ENCODE assay signal across 13 cellular contexts in the genomic region with DNA sequence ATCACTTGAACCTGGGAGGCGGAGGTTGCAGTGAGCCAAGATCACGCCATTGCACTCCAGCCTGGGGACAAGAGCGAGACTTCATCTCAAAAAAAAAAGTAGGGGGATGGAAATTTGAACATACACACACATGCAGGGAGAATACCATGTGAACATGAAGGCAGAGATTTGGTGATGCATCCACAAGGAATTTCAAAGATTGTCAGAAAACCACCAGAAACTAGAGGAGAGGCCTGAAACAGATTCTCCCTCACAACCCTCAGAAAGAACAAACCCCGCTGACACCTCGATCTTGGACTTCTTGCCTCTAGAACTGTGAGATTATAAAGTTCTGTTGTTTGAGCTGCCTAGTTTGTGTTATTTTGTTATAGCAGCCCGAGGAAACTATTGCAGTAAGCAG.
DNase-seq lines count a peak whose midpoint lies in the region; ATAC-seq lines count a peak whose summit lies in the region.
"Had no signal": no experiment of that assay in that cellular context is flagged by ENCODE, and none has a peak within 500 bp of the region (broad histone marks: within the 10 kb centered on the region; RNA-seq: fewer than 3 reads in every experiment).

No MANE protein-coding gene starts in this region.

- H3K4me1 ChIP-seq in mesenchymal stem cell (ENCODE audit: control insufficient read depth, insufficient read depth, low read depth, low read length), result no peaks in the 10 kb centered on the region

- H2AFZ ChIP-seq in mesenchymal stem cell (ENCODE audit: low read depth, low read length), result no peak overlapping the region

- H4K91ac ChIP-seq in mesenchymal stem cell (ENCODE audit: low read length), result no peak overlapping the region

- no peak overlapping the region for H4K8ac ChIP-seq in mesenchymal stem cell (ENCODE audit: low read length)

- no peak overlapping the region for H2AK5ac ChIP-seq in mesenchymal stem cell (ENCODE audit: low read length, severe bottlenecking)

- no peak for ATAC-seq in GM21576 (IDR thresholded peaks at IDR 0.05; ENCODE audit: unreplicated experiment)
- no peak for ATAC-seq in GM18517 (IDR thresholded peaks at IDR 0.05; ENCODE audit: unreplicated experiment)
- ATAC-seq: HCT116 had no signal

- 100% methylated on average over 1 of the region's 6 CpGs for WGBS in mesenchymal stem cell

- H3K4me2 ChIP-seq in mesenchymal stem cell (ENCODE audit: low read length, poor library complexity, severe bottlenecking), result no peak overlapping the region
- H3K4me2 ChIP-seq: BLaER1 had no signal

- H2BK5ac ChIP-seq in mesenchymal stem cell (ENCODE audit: low read depth, low read length, poor library complexity, severe bottlenecking), result no peak overlapping the region

- intact Hi-C loops in cardiac septum (cut with DNase I), result no loop called here

- no peak overlapping the region for H3K4me3 ChIP-seq in mesenchymal stem cell (ENCODE audit: insufficient read depth in 1 of 2, low read depth in 1 of 2, low read length in 2 of 2)
- H3K4me3 ChIP-seq: BLaER1 had no signal

- no peak overlapping the region for H3K9ac ChIP-seq in mesenchymal stem cell (ENCODE audit: low read length)
- H3K9ac ChIP-seq: BLaER1 had no signal

- H3K27me3 ChIP-seq in mesenchymal stem cell (ENCODE audit: control insufficient read depth in 1 of 2, insufficient read depth in 1 of 2, low read length in 2 of 2), result peaks cover 6 to 22% of the 10 kb centered on the region in 2 experiments

- H3K14ac ChIP-seq in mesenchymal stem cell (ENCODE audit: low read length in 2 of 2), result no peak overlapping the region

- no peak overlapping the region for H3K18ac ChIP-seq in mesenchymal stem cell (ENCODE audit: low read depth in 1 of 2, low read length in 2 of 2)

- no peak overlapping the region for H2BK15ac ChIP-seq in mesenchymal stem cell (ENCODE audit: low read depth, poor library complexity, severe bottlenecking)

- H3K36me3 ChIP-seq in mesenchymal stem cell (ENCODE audit: control insufficient read depth in 1 of 2, insufficient read depth in 2 of 2, low read depth in 1 of 2, low read length in 2 of 2), result no peaks in the 10 kb centered on the region
- H3K36me3 ChIP-seq: BLaER1 had no signal

- H3K79me1 ChIP-seq in mesenchymal stem cell (replicated peaks; ENCODE audit: low read length, poor library complexity, severe bottlenecking), result no peaks in the 10 kb centered on the region

- no peak overlapping the region for H2BK120ac ChIP-seq in mesenchymal stem cell (ENCODE audit: low read depth, low read length)

- H3K27ac ChIP-seq in mesenchymal stem cell (ENCODE audit: low read length, poor library complexity, severe bottlenecking), result no peak overlapping the region
- H3K27ac ChIP-seq: BLaER1 had no signal

- H2BK12ac ChIP-seq in mesenchymal stem cell (ENCODE audit: low read length in 2 of 2), result no peak overlapping the region

- no peak overlapping the region for H3K4ac ChIP-seq in mesenchymal stem cell (ENCODE audit: low read depth in 1 of 2, low read length in 2 of 2)

- no peak overlapping the region for H3K23ac ChIP-seq in mesenchymal stem cell (ENCODE audit: low read length in 2 of 2)

- H3K9me3 ChIP-seq in mesenchymal stem cell (ENCODE audit: control insufficient read depth, low read length), result no peaks in the 10 kb centered on the region
- H3K9me3 ChIP-seq: BLaER1 had no signal

- DNase-seq in EH (ENCODE audit: low read depth), result peak; percentile 20
- DNase-seq in LHCN-M2 (ENCODE audit: low read depth), result peak; percentile 36
- peak; percentile 30 for DNase-seq in amniotic epithelial cell (ENCODE audit: low read depth)
- peak; percentile 10 for DNase-seq in mesenchymal stem cell
- DNase-seq in cardiac septum (ENCODE audit: low spot score), result no peak
- DNase-seq: 8988T, AML-193, DMS53, GDM1 had no signal
